ENCODE assay signal across 16 cellular contexts in the genomic region with DNA sequence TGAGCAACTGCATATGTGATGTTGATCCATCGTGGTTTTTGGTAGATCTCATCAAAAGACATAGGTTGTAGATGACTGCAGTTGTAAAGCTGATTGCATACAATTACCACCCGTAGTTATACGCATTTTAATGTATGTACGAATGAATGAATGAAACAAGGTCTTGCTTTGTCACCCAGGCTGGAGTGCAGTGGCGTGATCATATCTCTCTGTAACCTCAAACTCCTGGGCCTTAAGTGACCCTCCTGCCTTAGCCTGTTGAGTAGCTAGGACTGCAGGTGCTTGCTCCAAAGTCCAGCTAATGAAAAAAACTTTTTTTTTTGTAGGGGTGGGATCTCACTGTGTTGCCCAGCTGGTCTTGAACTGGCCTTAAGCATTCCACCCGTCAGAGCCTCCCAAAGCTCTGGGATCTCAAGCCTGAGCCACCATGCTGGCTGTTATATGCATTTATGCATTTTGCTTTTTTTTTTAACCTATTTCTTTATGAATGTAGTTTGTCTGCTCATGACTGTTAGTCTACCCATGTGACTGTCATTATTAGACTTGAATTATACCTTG. TPM values are rescaled to one million over a fixed set of nuclear protein-coding genes. Genes with fewer than 3 reads are reported as not detected.
A peak's percentile ranks its signal among the peaks of the same experiment; 100 is the strongest.
DNase-seq lines count a peak whose midpoint lies in the region; ATAC-seq and TF ChIP-seq lines count a peak whose summit lies in the region.
"Had no signal": no experiment of that assay in that cellular context is flagged by ENCODE, and none has a peak within 500 bp of the region (broad histone marks: within the 10 kb centered on the region; RNA-seq: fewer than 3 reads in every experiment).

No MANE protein-coding gene starts in this region.

- no peak overlapping the region for H3K9ac ChIP-seq in trophoblast cell (ENCODE audit: low read length)
- H3K9ac ChIP-seq: GM23248 had no signal

- H3K36me3 Mint-ChIP-seq in natural killer cell (peaks cover 6% of the 10 kb centered on the region), WTC11 (peaks cover 19% of the 10 kb centered on the region), immature natural killer cell (peaks cover 0 to 13% (median 0%) of the 10 kb centered on the region in 3 donors)
- peaks cover 17% of the 10 kb centered on the region for H3K36me3 Mint-ChIP-seq in natural killer cell treated with Interleukin-12 subunit alpha and Interleukin-12 subunit beta and Interleukin-15 and Interleukin-18, amount 100 ng/mL, for 72 hours

- H2BK120ac ChIP-seq in trophoblast cell (ENCODE audit: insufficient read depth, low read length, poor library complexity) = no peak overlapping the region

- intact Hi-C loops in natural killer cell (cut with micrococcal nuclease) = no loop called here

- no peak overlapping the region for H4K91ac ChIP-seq in trophoblast cell (ENCODE audit: low read depth, low read length)

- H3K27me3 ChIP-seq in trophoblast cell (ENCODE audit: insufficient read depth, low read length) = no peaks in the 10 kb centered on the region
- H3K27me3 ChIP-seq: BE2C had no signal

- H3K4me1 Mint-ChIP-seq in natural killer cell (peaks cover 79 to 82% of the 10 kb centered on the region in 2 donors), WTC11 (peaks cover 43% of the 10 kb centered on the region), immature natural killer cell (peaks cover 65 to 95% of the 10 kb centered on the region in 2 donors)
- peaks cover 55 to 65% of the 10 kb centered on the region in 2 donors for H3K4me1 Mint-ChIP-seq in natural killer cell treated with Interleukin-12 subunit alpha and Interleukin-12 subunit beta and Interleukin-15 and Interleukin-18, amount 100 ng/mL, for 72 hours (ENCODE audit: low read depth in 2 of 2)

- peaks cover 0 to 7% of the 10 kb centered on the region in 2 experiments for H3K36me3 ChIP-seq in trophoblast cell (ENCODE audit: control insufficient read depth in 1 of 2, insufficient read depth in 2 of 2, low read length in 2 of 2)
- H3K36me3 ChIP-seq: HAP-1 had no signal

- no peaks in the 10 kb centered on the region for H3K9me3 ChIP-seq in trophoblast cell (ENCODE audit: insufficient read depth, low read depth, low read length)
- H3K9me3 ChIP-seq: BE2C, Caco-2, HAP-1 had no signal

- H4K12ac ChIP-seq in trophoblast cell (ENCODE audit: low read depth, low read length) = no peak overlapping the region

- no peak overlapping the region for H3K23ac ChIP-seq in trophoblast cell (ENCODE audit: low read length)

- CTCF ChIA-PET in WTC11 (lab: Charles Lee) = no interaction called here

- no peaks in the 10 kb centered on the region for H3K4me1 ChIP-seq in trophoblast cell (ENCODE audit: control insufficient read depth in 1 of 2, insufficient read depth in 2 of 2, low read length in 2 of 2)
- H3K4me1 ChIP-seq: BE2C, Caco-2 had no signal

- no peak overlapping the region for H3K14ac ChIP-seq in trophoblast cell (ENCODE audit: low read length)

- H2BK5ac ChIP-seq in trophoblast cell (ENCODE audit: low read depth, low read length, poor library complexity) = no peak overlapping the region

- H2AFZ ChIP-seq in trophoblast cell (ENCODE audit: insufficient read depth, low read length, poor library complexity) = no peak overlapping the region
- H2AFZ ChIP-seq: GM23248 had no signal

- no peak overlapping the region for H3K4me2 ChIP-seq in trophoblast cell (ENCODE audit: low read length)

- no peak overlapping the region for H3K4me3 ChIP-seq in trophoblast cell (ENCODE audit: low read depth, low read length)
- H3K4me3 ChIP-seq: GM23248, HAP-1 had no signal

- no peak for TF ChIP-seq CTCF in natural killer cell (IDR thresholded peaks at IDR 0.05)
- TF ChIP-seq CTCF in WTC11 (IDR thresholded peaks at IDR 0.05) = no peak

- peak overlapping the region; percentile 15 for H3K4ac ChIP-seq in trophoblast cell (ENCODE audit: low read depth, low read length)

- peaks cover 7% of the 10 kb centered on the region for H3K79me2 ChIP-seq in trophoblast cell (ENCODE audit: control insufficient read depth, insufficient read depth, low read length, poor library complexity)

- POLR2A ChIA-PET in WTC11 (lab: Charles Lee) = no interaction called here

- DNase-seq in natural killer cell (no peak), WTC11 (ENCODE audit: low spot score) (no peak), immature natural killer cell (no peak), trophoblast cell (no peak), RKO (ENCODE audit: low spot score) (no peak)
- no peak for DNase-seq in natural killer cell treated with Interleukin-12 subunit alpha and Interleukin-12 subunit beta and Interleukin-15 and Interleukin-18, amount 100 ng/mL, for 72 hours (ENCODE audit: low spot score)
- DNase-seq: ACHN; BE2C; C1 segment of cervical spinal cord; Caco-2; CD4-positive, CD25-positive, alpha-beta regulatory T cell; GM23248 had no signal

- H3K9me3 Mint-ChIP-seq in natural killer cell (no peaks in the 10 kb centered on the region), WTC11 (no peaks in the 10 kb centered on the region), immature natural killer cell (no peaks in the 10 kb centered on the region)
- H3K9me3 Mint-ChIP-seq in natural killer cell treated with Interleukin-12 subunit alpha and Interleukin-12 subunit beta and Interleukin-15 and Interleukin-18, amount 100 ng/mL, for 72 hours = no peaks in the 10 kb centered on the region
- H3K9me3 Mint-ChIP-seq: CD4-positive, CD25-positive, alpha-beta regulatory T cell; IgD-negative memory B cell had no signal

- H3K18ac ChIP-seq in trophoblast cell (ENCODE audit: low read length) = no peak overlapping the region

- H3K27me3 Mint-ChIP-seq in natural killer cell (ENCODE audit: low read depth in 2 of 2) = no peaks in the 10 kb centered on the region
- H3K27me3 Mint-ChIP-seq in natural killer cell treated with Interleukin-12 subunit alpha and Interleukin-12 subunit beta and Interleukin-15 and Interleukin-18, amount 100 ng/mL, for 72 hours = no peaks in the 10 kb centered on the region
- H3K27me3 Mint-ChIP-seq in WTC11 (ENCODE audit: low read depth) = no peaks in the 10 kb centered on the region
- H3K27me3 Mint-ChIP-seq in immature natural killer cell (ENCODE audit: low read depth in 3 of 3) = peaks cover 0 to 1% (median 0%) of the 10 kb centered on the region in 3 donors
- H3K27me3 Mint-ChIP-seq: CD4-positive, CD25-positive, alpha-beta regulatory T cell; IgD-negative memory B cell had no signal

- no peak overlapping the region for H3K4me3 Mint-ChIP-seq in natural killer cell
- H3K4me3 Mint-ChIP-seq in natural killer cell treated with Interleukin-12 subunit alpha and Interleukin-12 subunit beta and Interleukin-15 and Interleukin-18, amount 100 ng/mL, for 72 hours = no peak overlapping the region
- H3K4me3 Mint-ChIP-seq in WTC11 = no peak overlapping the region
- H3K4me3 Mint-ChIP-seq in immature natural killer cell = no peak overlapping the region
- H3K4me3 Mint-ChIP-seq: CD4-positive, CD25-positive, alpha-beta regulatory T cell; IgD-negative memory B cell had no signal

- no CpG with 5 or more reads among the region's 6 CpGs for WGBS in trophoblast cell (ENCODE audit: extremely low coverage, insufficient coverage, insufficient read length)

- H3K79me1 ChIP-seq in trophoblast cell (ENCODE audit: low read length) = no peaks in the 10 kb centered on the region

- H3K27ac Mint-ChIP-seq in natural killer cell (peak overlapping the region; percentile 49 to 57), WTC11 (no peak overlapping the region), immature natural killer cell (peak overlapping the region in 4 of 6 donors; percentile 12 to 40 (median 28))
- H3K27ac Mint-ChIP-seq in natural killer cell treated with Interleukin-12 subunit alpha and Interleukin-12 subunit beta and Interleukin-15 and Interleukin-18, amount 100 ng/mL, for 72 hours = no peak overlapping the region
- H3K27ac Mint-ChIP-seq: IgD-negative memory B cell had no signal

- no peak overlapping the region for H2AK5ac ChIP-seq in trophoblast cell (ENCODE audit: low read length)

- no peak overlapping the region for H3K27ac ChIP-seq in trophoblast cell (ENCODE audit: low read depth, low read length)
- H3K27ac ChIP-seq: GM23248 had no signal

- ATAC-seq in natural killer cell = no peak
- no peak for ATAC-seq in natural killer cell treated with Interleukin-12 subunit alpha and Interleukin-12 subunit beta and Interleukin-15 and Interleukin-18, amount 100 ng/mL, for 72 hours
- no peak for ATAC-seq in WTC11
- no peak for ATAC-seq in HG02938 (IDR thresholded peaks at IDR 0.05; ENCODE audit: unreplicated experiment)
- no peak for ATAC-seq in HG03354 (IDR thresholded peaks at IDR 0.05; ENCODE audit: poor library complexity, severe bottlenecking, unreplicated experiment)

- H2BK12ac ChIP-seq in trophoblast cell (ENCODE audit: low read length) = no peak overlapping the region

- no peak overlapping the region for H4K8ac ChIP-seq in trophoblast cell (ENCODE audit: low read depth, low read length)

TF ChIP-seq in WTC11, 78 proteins besides CTCF, POLR2A, EP300 and RAD21:
- peak; percentile 85; the same call in 1 of the 2 replicates for TF ChIP-seq ZNF121 (CRISPR knock-in tag; IDR thresholded peaks at IDR 0.05)
- TF ChIP-seq GTF2I (CRISPR knock-in tag; conservative IDR thresholded peaks at IDR 0.05) = no peak

RNA-seq across cellular contexts. Expression of a gene that starts 53.5 kb away (rescaled TPM):
- total RNA-seq in natural killer cell = 100 to 1,000 TPM; 148 to 176 (median 149) TPM
- 100 to 1,000 TPM; 188 to 189 TPM for total RNA-seq in natural killer cell treated with Interleukin-12 subunit alpha and Interleukin-12 subunit beta and Interleukin-15 and Interleukin-18, amount 100 ng/mL, for 72 hours
- total RNA-seq in WTC11 (2021) = 124 to 138 TPM (median 132 TPM) in 3 replicates
- 10 to 100 TPM; 18.2 to 48.4 (median 29.8) TPM for polyA plus RNA-seq in immature natural killer cell
- 62.5 and 63.2 TPM in 2 replicates for polyA plus RNA-seq in trophoblast cell (2013)

Comparison
In these comparisons a context has a peak if more than half of its experiments do, and no peak if none do; other contexts are left out.
1. H3K27ac Mint-ChIP-seq: peak in natural killer cell (2 of 2) and immature natural killer cell (4 of 6); none in natural killer cell treated with Interleukin-12 subunit alpha and Interleukin-12 subunit beta and Interleukin-15 and Interleukin-18, amount 100 ng/mL, for 72 hours (0 of 2) and WTC11 (single experiment).